ENCODE assay signal across 8 cellular contexts in the genomic region with DNA sequence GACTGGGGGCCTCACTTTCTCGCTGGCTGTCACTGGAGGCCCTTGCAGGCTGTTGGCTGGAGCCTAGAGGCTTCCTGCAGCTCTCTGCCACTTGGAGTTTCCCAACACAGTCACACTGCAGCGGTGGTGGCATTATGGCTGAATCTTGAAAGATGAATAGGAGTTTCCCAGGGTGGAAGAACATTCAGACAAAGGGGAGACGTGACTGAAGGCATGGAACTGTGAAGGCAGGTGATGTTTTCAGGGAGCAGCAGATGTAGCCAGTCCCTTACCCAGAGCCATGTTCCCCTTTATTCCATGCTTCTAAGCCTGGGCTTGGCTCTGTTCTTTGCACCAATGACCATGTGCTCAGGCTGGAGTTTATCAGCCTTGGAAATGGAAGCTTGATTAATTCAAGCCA.
"Had no signal": no experiment of that assay in that cellular context is flagged by ENCODE, and none has a peak within 500 bp of the region (broad histone marks: within the 10 kb centered on the region; RNA-seq: fewer than 3 reads in every experiment).

No MANE protein-coding gene starts in this region.

- H2AFZ ChIP-seq: GM23338 had no signal

- FAIRE-seq: HTR-8/SVneo had no signal

- H3K27ac ChIP-seq: KMS-11 had no signal

- H3K4me1 ChIP-seq: HAP-1 had no signal

- DNase-seq: H7, IMR-90, KBM-7 had no signal

- H3K4me1 Mint-ChIP-seq: GM23338 had no signal

- H3K9me3 Mint-ChIP-seq: GM23338 had no signal

- H3K9me3 ChIP-seq: HAP-1 had no signal

- H3K4me3 ChIP-seq: GM23338, HAP-1 had no signal

- H3K4me3 Mint-ChIP-seq: GM23338 had no signal

- H3K27ac Mint-ChIP-seq: GM23338 had no signal

- ATAC-seq: GM23338, HCT116 had no signal

- H3K36me3 ChIP-seq: HAP-1 had no signal

- H3K9ac ChIP-seq: KMS-11 had no signal

- H3K4me2 ChIP-seq: GM23338, KMS-11 had no signal
